8 cellular contexts compared by ENCODE assay signal in genomic region chr2:197209742-197210408, GRCh38.
DNase-seq lines count a peak whose midpoint lies in the region; ATAC-seq and TF ChIP-seq lines count a peak whose summit lies in the region.

No MANE protein-coding gene starts in this region.

- intact Hi-C loops in left ventricle myocardium inferior (cut with micrococcal nuclease): no loop called here

- peak; percentile 33 for ATAC-seq in GM18498 (IDR thresholded peaks at IDR 0.05; ENCODE audit: unreplicated experiment)
- peak; percentile 43 for ATAC-seq in HG02759 (IDR thresholded peaks at IDR 0.05; ENCODE audit: unreplicated experiment)

- H3K36me3 Mint-ChIP-seq in endodermal cell (ENCODE audit: low read depth): no peaks in the 10 kb centered on the region

- 83 to 90% methylated on average over 3 to 5 of the region's 6 CpGs for WGBS in endodermal cell (ENCODE audit: insufficient coverage in 1 of 2, insufficient read length in 1 of 2), 2 experiments
- WGBS in thymus: 35% methylated on average over 6 of the region's 6 CpGs

- H3K27me3 ChIP-seq in endodermal cell (ENCODE audit: control insufficient read depth, insufficient read depth, low read length, poor library complexity, severe bottlenecking) (no peaks in the 10 kb centered on the region), thymus (ENCODE audit: control insufficient read depth, insufficient read depth) (no peaks in the 10 kb centered on the region), left ventricle myocardium inferior (ENCODE audit: low read depth) (no peaks in the 10 kb centered on the region)

- no peak for TF ChIP-seq CTCF in endodermal cell (conservative IDR thresholded peaks at IDR 0.05)
- no peak for TF ChIP-seq CTCF in left ventricle myocardium inferior (IDR thresholded peaks at IDR 0.05; ENCODE audit: borderline replicate concordance)

- H3K36me3 ChIP-seq in endodermal cell (ENCODE audit: control insufficient read depth, insufficient read depth, low read length): no peaks in the 10 kb centered on the region
- no peaks in the 10 kb centered on the region for H3K36me3 ChIP-seq in thymus (ENCODE audit: control insufficient read depth, insufficient read depth)
- H3K36me3 ChIP-seq in left ventricle myocardium inferior: no peaks in the 10 kb centered on the region

- no peaks in the 10 kb centered on the region for H3K27me3 Mint-ChIP-seq in endodermal cell (ENCODE audit: insufficient read depth)

- no peak overlapping the region for H3K4me3 Mint-ChIP-seq in endodermal cell

- H3K9me3 ChIP-seq in endodermal cell (ENCODE audit: control insufficient read depth, low read length) (no peaks in the 10 kb centered on the region), thymus (ENCODE audit: control insufficient read depth) (no peaks in the 10 kb centered on the region), left ventricle myocardium inferior (replicated peaks) (no peaks in the 10 kb centered on the region)

- no peak overlapping the region for H3K9ac ChIP-seq in endodermal cell (ENCODE audit: extremely low read depth, low read length, poor library complexity, severe bottlenecking)

- H3K27ac Mint-ChIP-seq in endodermal cell: peak overlapping the region; percentile 84

- H3K27ac ChIP-seq in endodermal cell (ENCODE audit: low read depth, low read length) (no peak overlapping the region), thymus (ENCODE audit: low read depth) (peak overlapping the region; percentile 96), left ventricle myocardium inferior (replicated peaks) (no peak overlapping the region)

- H3K4me3 ChIP-seq in endodermal cell (ENCODE audit: low read length) (no peak overlapping the region), thymus (ENCODE audit: low read length) (peak overlapping the region; percentile 1), left ventricle myocardium inferior (no peak overlapping the region)

- DNase-seq in T-helper 1 cell (peak in 3 of 5 donors; percentile 38 to 60 (median 39)), endodermal cell (peak; percentile 41), HUDEP-2 (lab: John Stamatoyannopoulos, UW; ENCODE audit: unreplicated experiment in 76 of 76) (no peak), left ventricle myocardium inferior (no peak), NCI-H2196 (lab: John Stamatoyannopoulos, UW; ENCODE audit: unreplicated experiment) (no peak)

- H3K4me1 ChIP-seq in endodermal cell (ENCODE audit: control insufficient read depth, insufficient read depth, low read length): peaks cover 7% of the 10 kb centered on the region
- peaks cover 72% of the 10 kb centered on the region for H3K4me1 ChIP-seq in thymus (ENCODE audit: control insufficient read depth, insufficient read depth, low read length)
- peaks cover 43% of the 10 kb centered on the region for H3K4me1 ChIP-seq in left ventricle myocardium inferior

- H3K9me3 Mint-ChIP-seq in endodermal cell: no peaks in the 10 kb centered on the region

- H3K4me1 Mint-ChIP-seq in endodermal cell: peaks cover 22% of the 10 kb centered on the region

Comparison
In these comparisons a context has a peak if more than half of its experiments do, and no peak if none do; other contexts are left out.
1. DNase-seq: peak in T-helper 1 cell (3 of 5) and endodermal cell (single experiment); none in HUDEP-2 (0 of 76), left ventricle myocardium inferior (single experiment) and NCI-H2196 (single experiment).